8 cellular contexts compared by ENCODE assay signal in the genomic region with DNA sequence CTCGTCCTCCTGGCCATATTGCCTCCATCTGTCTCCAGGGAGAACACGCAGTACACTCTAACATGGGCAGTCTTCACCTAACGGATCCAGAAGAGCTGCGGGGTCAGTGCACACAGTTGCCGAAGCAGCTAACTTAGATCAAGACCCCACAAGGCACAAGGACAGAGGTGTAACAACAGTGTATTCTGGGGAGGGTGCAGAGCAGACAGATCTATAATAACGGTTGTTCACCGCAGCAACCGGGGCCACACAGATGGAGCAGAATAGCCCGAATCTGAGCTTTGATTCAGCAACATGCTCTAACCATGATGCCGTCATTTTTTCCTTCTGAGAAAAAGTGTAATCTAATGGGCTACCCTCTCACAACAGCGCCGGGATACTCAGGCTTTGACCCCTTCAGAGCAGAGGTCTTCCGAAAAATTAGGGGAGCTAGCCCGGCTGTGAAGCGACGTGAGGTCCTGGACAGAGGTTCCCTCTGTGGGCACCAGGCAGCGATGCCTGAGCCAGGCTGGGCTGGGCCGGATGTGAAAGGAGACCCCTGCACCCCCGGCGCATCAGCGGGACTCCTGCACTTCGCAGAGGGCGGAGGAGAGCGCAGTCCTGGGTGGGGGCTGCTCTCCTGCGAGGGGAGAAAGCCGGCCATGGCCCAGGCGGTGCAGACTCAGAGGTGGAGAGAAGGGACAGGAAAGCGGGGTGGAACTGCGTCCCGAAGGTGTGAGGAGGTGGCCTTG. TPM values are rescaled to one million over a fixed set of nuclear protein-coding genes. Genes with fewer than 3 reads are reported as not detected.
DNase-seq lines count a peak whose midpoint lies in the region; ATAC-seq, FAIRE-seq and TF ChIP-seq lines count a peak whose summit lies in the region.

No MANE protein-coding gene starts in this region.

- ATAC-seq in GM19395 (IDR thresholded peaks at IDR 0.05; ENCODE audit: unreplicated experiment), result peak; percentile 22

- H3K4me2 ChIP-seq in endothelial cell of umbilical vein (ENCODE audit: insufficient read depth, low read length), result peak overlapping the region; percentile 93

- H3K27ac ChIP-seq in A673 (ENCODE audit: low read depth, low read length, poor library complexity, severe bottlenecking) (peak overlapping the region; percentile 70), endothelial cell of umbilical vein (ENCODE audit: insufficient read depth, low read depth, low read length) (no peak overlapping the region), subcutaneous abdominal adipose tissue (ENCODE audit: low read depth, low read length) (peak overlapping the region; percentile 60)

- FAIRE-seq in endothelial cell of umbilical vein (lab: Jason Lieb, UNC), result peak; percentile 42

- H3K9me3 ChIP-seq in A673 (ENCODE audit: low read depth, low read length, poor library complexity, severe bottlenecking), result no peaks in the 10 kb centered on the region
- no peaks in the 10 kb centered on the region for H3K9me3 ChIP-seq in endothelial cell of umbilical vein (replicated peaks; ENCODE audit: control insufficient read depth, insufficient read depth, low read length)
- no peaks in the 10 kb centered on the region for H3K9me3 ChIP-seq in mucosa of stomach (ENCODE audit: control insufficient read depth, low read length)
- H3K9me3 ChIP-seq in subcutaneous abdominal adipose tissue (ENCODE audit: control insufficient read depth in 5 of 5, low read length in 5 of 5), result no peaks in the 10 kb centered on the region

- H3K36me3 ChIP-seq in A673 (ENCODE audit: insufficient read depth, low read length, poor library complexity, severe bottlenecking) (no peaks in the 10 kb centered on the region), endothelial cell of umbilical vein (ENCODE audit: control insufficient read depth in 2 of 2, extremely low read depth in 1 of 2, insufficient read depth in 2 of 2, low read length in 2 of 2) (no peaks in the 10 kb centered on the region), mucosa of stomach (ENCODE audit: control insufficient read depth, insufficient read depth, low read length) (no peaks in the 10 kb centered on the region), subcutaneous abdominal adipose tissue (ENCODE audit: control insufficient read depth in 5 of 5, insufficient read depth in 5 of 5, low read length in 5 of 5) (no peaks in the 10 kb centered on the region)

- peaks cover 22% of the 10 kb centered on the region for H3K27me3 Mint-ChIP-seq in activated CD4-positive, alpha-beta memory T cell treated with anti-CD3 and anti-CD28 coated beads, Interleukin-2, amount 10 ng/mL, durations not matched to agents 7 days and 5 days

- H3K4me1 Mint-ChIP-seq in activated CD4-positive, alpha-beta memory T cell treated with anti-CD3 and anti-CD28 coated beads, Interleukin-2, amount 10 ng/mL, durations not matched to agents 7 days and 5 days, result peaks cover 26% of the 10 kb centered on the region

- H3K4me3 Mint-ChIP-seq in activated CD4-positive, alpha-beta memory T cell treated with anti-CD3 and anti-CD28 coated beads, Interleukin-2, amount 10 ng/mL, durations not matched to agents 7 days and 5 days, result peak overlapping the region; percentile 80

- H3K79me2 ChIP-seq in endothelial cell of umbilical vein (ENCODE audit: control insufficient read depth, insufficient read depth, low read length), result no peaks in the 10 kb centered on the region

- BruUV-seq in A673 (replicated peaks; lab: Mats Ljungman, UMichigan) (TSS peak; percentile 69), endothelial cell of umbilical vein (replicated peaks; lab: Mats Ljungman, UMichigan) (no TSS peak)

- peaks cover 3% of the 10 kb centered on the region for H3K36me3 Mint-ChIP-seq in activated CD4-positive, alpha-beta memory T cell treated with anti-CD3 and anti-CD28 coated beads, Interleukin-2, amount 10 ng/mL, durations not matched to agents 7 days and 5 days (ENCODE audit: low read depth)

- H3K9me3 Mint-ChIP-seq in activated CD4-positive, alpha-beta memory T cell treated with anti-CD3 and anti-CD28 coated beads, Interleukin-2, amount 10 ng/mL, durations not matched to agents 7 days and 5 days, result no peaks in the 10 kb centered on the region

- intact Hi-C loops in A673 (cut with micrococcal nuclease; ENCODE audit: unreplicated experiment) (loop anchor here (1.0 to 5.0 kb wide), 2 partner anchors 57 to 74 kb away; partner anchors contain the start of genes ACP6 and BCL9), endothelial cell of umbilical vein (cut with micrococcal nuclease) (loop anchor here (1.0 to 5.0 kb wide), 5 partner anchors 57 to 426 kb away; partner anchors contain the start of genes ACP6, BCL9 and PRKAB2)

- TF ChIP-seq CTCF in A673 (conservative IDR thresholded peaks at IDR 0.05; ENCODE audit: low read depth, low read length), result no peak
- TF ChIP-seq CTCF in endothelial cell of umbilical vein (IDR thresholded peaks at IDR 0.05; ENCODE audit: extremely low read depth in 1 of 2, insufficient read depth in 1 of 2, low read depth in 1 of 2, low read length in 2 of 2), result no peak

- H3K27ac Mint-ChIP-seq in activated CD4-positive, alpha-beta memory T cell treated with anti-CD3 and anti-CD28 coated beads, Interleukin-2, amount 10 ng/mL, durations not matched to agents 7 days and 5 days, result peak overlapping the region; percentile 58

- H3K27me3 ChIP-seq in A673 (replicated peaks; ENCODE audit: insufficient read depth, low read depth, low read length, poor library complexity), result no peaks in the 10 kb centered on the region
- H3K27me3 ChIP-seq in endothelial cell of umbilical vein (ENCODE audit: control insufficient read depth in 2 of 2, insufficient read depth in 2 of 2, low read length in 2 of 2), result peaks cover 3 to 4% of the 10 kb centered on the region in 2 experiments
- no peaks in the 10 kb centered on the region for H3K27me3 ChIP-seq in mucosa of stomach (ENCODE audit: control insufficient read depth, insufficient read depth, low read length)
- H3K27me3 ChIP-seq in subcutaneous abdominal adipose tissue (ENCODE audit: control insufficient read depth in 5 of 5, insufficient read depth in 4 of 5, low read length in 5 of 5), result no peaks in the 10 kb centered on the region

- DNase-seq in A673 (ENCODE audit: low spot score) (peak; percentile 41), endothelial cell of umbilical vein (ENCODE audit: low read depth, low spot score) (no peak), iPS-NIHi11 (ENCODE audit: low spot score) (no peak)
- no peak for DNase-seq in Jurkat, Clone E6-1 (ENCODE audit: low read depth, low spot score)
- DNase-seq in activated CD4-positive, alpha-beta memory T cell treated with anti-CD3 and anti-CD28 coated beads, Interleukin-2, amount 10 ng/mL, durations not matched to agents 7 days and 5 days, result peak; percentile 37

- peak overlapping the region; percentile 98 for H2AFZ ChIP-seq in endothelial cell of umbilical vein (ENCODE audit: low read depth, low read length)

- CTCF ChIA-PET in A673 (lab: Charles Lee), result no interaction called here
- CTCF ChIA-PET in activated CD4-positive, alpha-beta memory T cell treated with anti-CD3 and anti-CD28 coated beads, Interleukin-2, amount 10 ng/mL, durations not matched to agents 7 days and 5 days (lab: Charles Lee), result interaction anchor here (0.9 to 2.0 kb wide), 6 partner anchors 27 to 58 kb away, joined by 3 to 10 read pairs (median 4); partner anchors contain the start of gene BCL9
- CTCF ChIA-PET in endothelial cell of umbilical vein (lab: Charles Lee), result interaction anchor here (0.8 to 3.9 kb wide), 10 partner anchors 8 to 325 kb away, joined by 3 to 25 read pairs (median 6); partner anchors contain the start of genes ACP6 and BCL9

- POLR2A ChIA-PET in A673 (lab: Charles Lee; ENCODE audit: low non-redundant PET), result no interaction called here
- POLR2A ChIA-PET in activated CD4-positive, alpha-beta memory T cell treated with anti-CD3 and anti-CD28 coated beads, Interleukin-2, amount 10 ng/mL, durations not matched to agents 7 days and 5 days (lab: Charles Lee), result interaction anchor here (0.7 to 5.1 kb wide), 8 partner anchors 19 to 86 kb away, joined by 4 to 33 read pairs (median 4); partner anchors contain the start of gene BCL9
- POLR2A ChIA-PET in endothelial cell of umbilical vein (lab: Charles Lee), result interaction anchor here (0.8 to 2.3 kb wide), 3 partner anchors 58 to 515 kb away, joined by 3 to 20 read pairs (median 4); partner anchors contain the start of gene BCL9

- no peaks in the 10 kb centered on the region for H3K9me1 ChIP-seq in endothelial cell of umbilical vein (replicated peaks; ENCODE audit: control insufficient read depth, extremely low read depth, insufficient read depth, low read length)

- TF ChIP-seq POLR2A in endothelial cell of umbilical vein (IDR thresholded peaks at IDR 0.05; ENCODE audit: low read depth, low read length), result no peak

- H4K20me1 ChIP-seq in endothelial cell of umbilical vein (replicated peaks; ENCODE audit: control insufficient read depth, extremely low read depth, insufficient read depth, low read length), result no peaks in the 10 kb centered on the region

- H3K4me1 ChIP-seq in A673 (ENCODE audit: insufficient read depth, low read length, poor library complexity, severe bottlenecking), result peaks cover 5% of the 10 kb centered on the region
- peaks cover 13% of the 10 kb centered on the region for H3K4me1 ChIP-seq in endothelial cell of umbilical vein (ENCODE audit: control insufficient read depth, extremely low read depth, insufficient read depth, low read length)
- H3K4me1 ChIP-seq in mucosa of stomach (ENCODE audit: control insufficient read depth, insufficient read depth, low read length), result peaks cover 9% of the 10 kb centered on the region
- peaks cover 3 to 20% (median 16%) of the 10 kb centered on the region in 5 donors for H3K4me1 ChIP-seq in subcutaneous abdominal adipose tissue (ENCODE audit: control insufficient read depth in 5 of 5, insufficient read depth in 5 of 5, low read length in 5 of 5)

- peak overlapping the region; percentile 56 for H3K4me3 ChIP-seq in A673 (ENCODE audit: low read depth, low read length, poor library complexity, severe bottlenecking)
- peak overlapping the region; percentile 66 for H3K4me3 ChIP-seq in Jurkat, Clone E6-1 (ENCODE audit: low read length)
- peak overlapping the region; percentile 76 to 91 (median 78) for H3K4me3 ChIP-seq in endothelial cell of umbilical vein (replicated peaks in 1 of 3; ENCODE audit: insufficient read depth in 1 of 3, low read depth in 1 of 3, low read length in 3 of 3)
- peak overlapping the region; percentile 67 for H3K4me3 ChIP-seq in mucosa of stomach (ENCODE audit: low read length)
- peak overlapping the region; percentile 85 to 96 (median 90) for H3K4me3 ChIP-seq in subcutaneous abdominal adipose tissue (ENCODE audit: low read depth in 1 of 5, low read length in 5 of 5)

- H3K9ac ChIP-seq in endothelial cell of umbilical vein (replicated peaks; ENCODE audit: extremely low read depth, insufficient read depth, low read length) (peak overlapping the region; percentile 50), mucosa of stomach (ENCODE audit: low read length) (peak overlapping the region; percentile 80), subcutaneous abdominal adipose tissue (ENCODE audit: low read length in 5 of 5) (peak overlapping the region in 4 of 5 donors; percentile 63 to 87 (median 75))

- dilution Hi-C loops in endothelial cell of umbilical vein (cut with MboI; ENCODE audit: extremely low pct_ligation_motif_present, low sequenced_read_pairs), result no loop called here

RNA-seq across cellular contexts. Expression of gene BCL9, which starts 57.5 kb away (rescaled TPM):
- total RNA-seq in A673 (2021) (28.3 and 28.4 TPM in 2 replicates), endothelial cell of umbilical vein (16.4 and 18.4 TPM in 2 replicates)
- polyA plus RNA-seq in Jurkat, Clone E6-1 (2012; ENCODE audit: insufficient read depth, insufficient read length), result 19.5 TPM
- 10 to 100 TPM; 17.4 to 18.6 TPM for total RNA-seq in activated CD4-positive, alpha-beta memory T cell treated with anti-CD3 and anti-CD28 coated beads, Interleukin-2, amount 10 ng/mL, durations not matched to agents 7 days and 5 days
- polyA plus RNA-seq in endothelial cell of umbilical vein, result 5.2 and 7.1 TPM in 2 replicates
- 7.5 TPM in 2 replicates for polyA plus RNA-seq in endothelial cell of umbilical vein (2011; cell fraction: cytosol; rRNA removed)
- polyA plus RNA-seq in endothelial cell of umbilical vein (2011; cell fraction: nucleus; rRNA removed), result 8.5 and 10.8 TPM in 2 replicates
- 7.1 and 9.4 TPM in 2 replicates for polyA plus RNA-seq in endothelial cell of umbilical vein (2012)
- 8.8 and 9.4 TPM in 2 replicates for polyA minus RNA-seq in endothelial cell of umbilical vein
- 3.5 TPM for polyA minus RNA-seq in endothelial cell of umbilical vein (2011; cell fraction: cytosol; rRNA and poly(A)+ RNA removed)
- polyA minus RNA-seq in endothelial cell of umbilical vein (2011; cell fraction: nucleus; rRNA and poly(A)+ RNA removed), result 8.8 and 13.1 TPM in 2 replicates

Comparison
In these comparisons a context has a peak if more than half of its experiments do, and no peak if none do; other contexts are left out.
1. DNase-seq: peak in A673 (single experiment) and activated CD4-positive, alpha-beta memory T cell treated with anti-CD3 and anti-CD28 coated beads, Interleukin-2, amount 10 ng/mL, durations not matched to agents 7 days and 5 days (single experiment); none in Jurkat, Clone E6-1 (single experiment), endothelial cell of umbilical vein (single experiment) and iPS-NIHi11 (single experiment).
2. Peak in every context shown above with its lines, with median percentiles within 50 percentile points of each other: H3K4me3 ChIP-seq and H3K9ac ChIP-seq.